In the genomic region with DNA sequence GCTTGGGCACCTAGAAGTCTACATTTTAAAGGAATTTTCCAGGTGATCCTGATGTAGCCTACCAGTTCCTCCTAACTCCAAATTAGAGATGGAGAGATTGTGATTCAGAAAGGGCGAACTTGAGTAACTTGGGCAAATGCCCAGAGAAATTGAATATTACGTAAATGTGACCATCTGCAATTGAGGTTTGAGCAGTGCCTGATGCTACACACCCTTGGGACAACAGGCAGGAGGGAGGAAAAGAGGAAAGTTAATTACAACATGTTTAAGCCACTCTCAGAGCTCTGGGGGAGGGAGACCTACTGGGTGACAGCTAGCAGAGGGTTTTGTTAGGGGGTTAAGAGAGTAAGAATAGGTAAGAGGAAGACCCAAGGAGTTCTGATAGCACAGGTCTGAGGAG, we compare ENCODE assay signal across 18 cellular contexts.
DNase-seq lines count a peak whose midpoint lies in the region; FAIRE-seq and TF ChIP-seq lines count a peak whose summit lies in the region.
"Had no signal": no experiment of that assay in that cellular context is flagged by ENCODE, and none has a peak within 500 bp of the region (broad histone marks: within the 10 kb centered on the region; RNA-seq: fewer than 3 reads in every experiment).

No MANE protein-coding gene starts in this region.

- TF ChIP-seq CTCF in fibroblast of mammary gland (conservative IDR thresholded peaks at IDR 0.05; ENCODE audit: control insufficient read depth, insufficient read depth, low read depth, low read length) (no peak), type B pancreatic cell (conservative IDR thresholded peaks at IDR 0.05) (no peak)

- no peak for DNase-seq in activated CD4-positive, alpha-beta T cell treated with anti-CD3 and anti-CD28 coated beads, Interleukin-2, amount 10 ng/mL, durations not matched to agents 7 days and 5 days
- no peak for DNase-seq in activated CD4-positive, alpha-beta T cell treated with anti-CD3 and anti-CD28 coated beads, Interleukin-2, amount 10 ng/mL, durations not matched to agents 24 days and 14 days
- DNase-seq in NCI-H2171 treated with DMSO at 0.1 percent for 48 hours (lab: John Stamatoyannopoulos, UW) = peak; percentile 67
- DNase-seq in fibroblast of mammary gland (ENCODE audit: low read depth) = peak; percentile 88
- DNase-seq in stromal cell of bone marrow (ENCODE audit: low read depth) = peak; percentile 80
- no peak for DNase-seq in HTR-8/SVneo (ENCODE audit: insufficient read length, low spot score)
- DNase-seq in foreskin melanocyte = no peak
- no peak for DNase-seq in type B pancreatic cell (ENCODE audit: extremely low spot score, unreplicated experiment)
- DNase-seq: activated CD4-positive, alpha-beta T cell treated with anti-CD3 and anti-CD28 coated beads for 4 hours; activated T-cell treated with anti-CD3 and anti-CD28 coated beads, Interleukin-2, amount 50 U/mL, for 4 hours; left ventricle myocardium inferior; naive thymus-derived CD8-positive, alpha-beta T cell; NCI-H1436; stimulated activated CD4-positive, alpha-beta T cell treated with anti-CD3 and anti-CD28 coated beads, Interleukin-2, amount 100 ng/mL, for 48 hours had no signal

- H3K27me3 Mint-ChIP-seq in activated CD4-positive, alpha-beta T cell treated with anti-CD3 and anti-CD28 coated beads, Interleukin-2, amount 10 ng/mL, durations not matched to agents 7 days and 5 days = peaks cover 25% of the 10 kb centered on the region
- peaks cover 40% of the 10 kb centered on the region for H3K27me3 Mint-ChIP-seq in activated CD4-positive, alpha-beta T cell treated with anti-CD3 and anti-CD28 coated beads, Interleukin-2, amount 10 ng/mL, durations not matched to agents 24 days and 14 days
- peaks cover 15% of the 10 kb centered on the region for H3K27me3 Mint-ChIP-seq in type B pancreatic cell

- no peaks in the 10 kb centered on the region for H3K36me3 Mint-ChIP-seq in activated CD4-positive, alpha-beta T cell treated with anti-CD3 and anti-CD28 coated beads, Interleukin-2, amount 10 ng/mL, durations not matched to agents 7 days and 5 days (ENCODE audit: low read depth)
- no peaks in the 10 kb centered on the region for H3K36me3 Mint-ChIP-seq in activated CD4-positive, alpha-beta T cell treated with anti-CD3 and anti-CD28 coated beads, Interleukin-2, amount 10 ng/mL, durations not matched to agents 24 days and 14 days (ENCODE audit: low read depth)
- H3K36me3 Mint-ChIP-seq in type B pancreatic cell = no peaks in the 10 kb centered on the region
- H3K36me3 Mint-ChIP-seq: IgD-negative memory B cell had no signal

- intact Hi-C loops in activated CD4-positive, alpha-beta T cell treated with anti-CD3 and anti-CD28 coated beads, Interleukin-2, amount 10 ng/mL, durations not matched to agents 24 days and 14 days (cut with micrococcal nuclease) = no loop called here

- CTCF ChIA-PET in activated CD4-positive, alpha-beta T cell treated with anti-CD3 and anti-CD28 coated beads, Interleukin-2, amount 10 ng/mL, durations not matched to agents 7 days and 5 days (lab: Charles Lee) = interaction anchor here (1.2 kb wide), 1 partner anchor 14 kb away, joined by 3 read pairs; no protein-coding TSS in a partner anchor

- POLR2A ChIA-PET in activated CD4-positive, alpha-beta T cell treated with anti-CD3 and anti-CD28 coated beads, Interleukin-2, amount 10 ng/mL, durations not matched to agents 7 days and 5 days (lab: Charles Lee) = no interaction called here

- no peak overlapping the region for H3K4me3 ChIP-seq in fibroblast of mammary gland (ENCODE audit: control insufficient read depth, low read depth, low read length)
- H3K4me3 ChIP-seq: left ventricle myocardium inferior, upper lobe of left lung had no signal

- H3K4me3 Mint-ChIP-seq in activated CD4-positive, alpha-beta T cell treated with anti-CD3 and anti-CD28 coated beads, Interleukin-2, amount 10 ng/mL, durations not matched to agents 7 days and 5 days = no peak overlapping the region
- H3K4me3 Mint-ChIP-seq in activated CD4-positive, alpha-beta T cell treated with anti-CD3 and anti-CD28 coated beads, Interleukin-2, amount 10 ng/mL, durations not matched to agents 24 days and 14 days = no peak overlapping the region
- no peak overlapping the region for H3K4me3 Mint-ChIP-seq in type B pancreatic cell
- H3K4me3 Mint-ChIP-seq: activated T-cell treated with anti-CD3 and anti-CD28 coated beads, Interleukin-2, amount 50 U/mL, for 4 hours; IgD-negative memory B cell; naive thymus-derived CD8-positive, alpha-beta T cell had no signal

- peak overlapping the region; percentile 7 for H3K27ac Mint-ChIP-seq in activated CD4-positive, alpha-beta T cell treated with anti-CD3 and anti-CD28 coated beads, Interleukin-2, amount 10 ng/mL, durations not matched to agents 7 days and 5 days
- H3K27ac Mint-ChIP-seq in activated CD4-positive, alpha-beta T cell treated with anti-CD3 and anti-CD28 coated beads, Interleukin-2, amount 10 ng/mL, durations not matched to agents 24 days and 14 days = no peak overlapping the region
- H3K27ac Mint-ChIP-seq in type B pancreatic cell = no peak overlapping the region

- H3K9me3 Mint-ChIP-seq in activated CD4-positive, alpha-beta T cell treated with anti-CD3 and anti-CD28 coated beads, Interleukin-2, amount 10 ng/mL, durations not matched to agents 7 days and 5 days = no peaks in the 10 kb centered on the region
- peaks cover 6% of the 10 kb centered on the region for H3K9me3 Mint-ChIP-seq in activated CD4-positive, alpha-beta T cell treated with anti-CD3 and anti-CD28 coated beads, Interleukin-2, amount 10 ng/mL, durations not matched to agents 24 days and 14 days
- no peaks in the 10 kb centered on the region for H3K9me3 Mint-ChIP-seq in type B pancreatic cell

- no peak for FAIRE-seq in HTR-8/SVneo (lab: Jason Lieb, UNC)
- FAIRE-seq: D721Med, H54 had no signal

- peaks cover 1% of the 10 kb centered on the region for H3K4me1 Mint-ChIP-seq in activated CD4-positive, alpha-beta T cell treated with anti-CD3 and anti-CD28 coated beads, Interleukin-2, amount 10 ng/mL, durations not matched to agents 7 days and 5 days
- no peaks in the 10 kb centered on the region for H3K4me1 Mint-ChIP-seq in activated CD4-positive, alpha-beta T cell treated with anti-CD3 and anti-CD28 coated beads, Interleukin-2, amount 10 ng/mL, durations not matched to agents 24 days and 14 days
- H3K4me1 Mint-ChIP-seq in type B pancreatic cell (ENCODE audit: unreplicated experiment) = no peaks in the 10 kb centered on the region

Comparison
In these comparisons a context has a peak if more than half of its experiments do, and no peak if none do; other contexts are left out.
1. DNase-seq: peak in NCI-H2171 treated with DMSO at 0.1 percent for 48 hours (single experiment), fibroblast of mammary gland (single experiment) and stromal cell of bone marrow (single experiment); none in activated CD4-positive, alpha-beta T cell treated with anti-CD3 and anti-CD28 coated beads, Interleukin-2, amount 10 ng/mL, durations not matched to agents 7 days and 5 days (single experiment), activated CD4-positive, alpha-beta T cell treated with anti-CD3 and anti-CD28 coated beads, Interleukin-2, amount 10 ng/mL, durations not matched to agents 24 days and 14 days (single experiment), HTR-8/SVneo (single experiment), foreskin melanocyte (single experiment) and type B pancreatic cell (single experiment).